ENCODE assay signal across 19 cellular contexts in genomic region chr1:34696230-34696629, GRCh38. TPM values are rescaled to one million over a fixed set of nuclear protein-coding genes. Genes with fewer than 3 reads are reported as not detected.
A peak's percentile ranks its signal among the peaks of the same experiment; 100 is the strongest.
DNase-seq lines count a peak whose midpoint lies in the region; ATAC-seq and TF ChIP-seq lines count a peak whose summit lies in the region.
"Had no signal": no experiment of that assay in that cellular context is flagged by ENCODE, and none has a peak within 500 bp of the region (broad histone marks: within the 10 kb centered on the region; RNA-seq: fewer than 3 reads in every experiment).

No MANE protein-coding gene starts in this region.

- no peaks in the 10 kb centered on the region for H3K36me3 ChIP-seq in Caco-2 (ENCODE audit: control insufficient read depth, insufficient read depth, low read length)

- H3K27me3 ChIP-seq in foreskin keratinocyte (no peaks in the 10 kb centered on the region), Caco-2 (replicated peaks; ENCODE audit: control insufficient read depth, insufficient read depth, low read length) (no peaks in the 10 kb centered on the region)
- H3K27me3 ChIP-seq: hepatocyte had no signal

- CTCF ChIA-PET in Caco-2 (lab: Charles Lee): interaction anchor here (1.0 kb wide), 1 partner anchor 46 kb away, joined by 3 read pairs; no protein-coding TSS in a partner anchor

- peak; percentile 29 for DNase-seq in AG08395 (ENCODE audit: low spot score)
- peak; percentile 54 for DNase-seq in RKO (ENCODE audit: low spot score)
- peak; percentile 48 to 66 for DNase-seq in foreskin keratinocyte
- no peak for DNase-seq in T-helper 17 cell
- no peak for DNase-seq in Caco-2
- DNase-seq: activated CD4-positive, alpha-beta T cell treated with anti-CD3 and anti-CD28 coated beads for 36 hours; cerebellar nuclear complex; left ventricle myocardium superior; naive B cell; NCI-H1048; retina; stimulated activated CD8-positive, alpha-beta memory T cell treated with anti-CD3 and anti-CD28 coated beads, Interleukin-4, amount 100 ng/mL, for 48 hours had no signal

- H3K27ac Mint-ChIP-seq in T-helper 17 cell (no peak overlapping the region), Caco-2 (ENCODE audit: unreplicated experiment) (no peak overlapping the region)
- H3K27ac Mint-ChIP-seq: activated CD4-positive, alpha-beta T cell treated with anti-CD3 and anti-CD28 coated beads for 36 hours; CD14-positive monocyte; naive B cell; T-helper 1 cell treated with Interleukin-12 subunit alpha and Interleukin-12 subunit beta and Interleukin-4 antibody, amounts not matched to agents 30 μg/mL and 1 μg/mL, for 36 hours had no signal

- ATAC-seq in foreskin keratinocyte (peak; percentile 85), T-helper 17 cell (no peak), GM18868 (IDR thresholded peaks at IDR 0.05; ENCODE audit: unreplicated experiment) (no peak), GM18873 (IDR thresholded peaks at IDR 0.05; ENCODE audit: low FRiP score, unreplicated experiment) (no peak)
- ATAC-seq: activated CD4-positive, alpha-beta T cell treated with anti-CD3 and anti-CD28 coated beads for 36 hours; left ventricle myocardium superior had no signal

- no peak overlapping the region for H3K27ac ChIP-seq in foreskin keratinocyte
- H3K27ac ChIP-seq: hepatocyte had no signal

- H3K4me3 ChIP-seq in Caco-2 (ENCODE audit: low read depth, low read length): no peak overlapping the region
- H3K4me3 ChIP-seq: hepatocyte had no signal

- H3K9me3 ChIP-seq in T-helper 17 cell (ENCODE audit: control insufficient read depth, low read length, poor library complexity, severe bottlenecking) (no peaks in the 10 kb centered on the region), Caco-2 (no peaks in the 10 kb centered on the region)

- intact Hi-C loops in Caco-2 (cut with micrococcal nuclease; ENCODE audit: unreplicated experiment): no loop called here

- H3K4me1 Mint-ChIP-seq in T-helper 17 cell (no peaks in the 10 kb centered on the region), Caco-2 (ENCODE audit: low read depth, unreplicated experiment) (peaks cover 5% of the 10 kb centered on the region)
- H3K4me1 Mint-ChIP-seq: activated CD4-positive, alpha-beta T cell treated with anti-CD3 and anti-CD28 coated beads for 36 hours; CD14-positive monocyte; naive B cell had no signal

- H3K4me3 Mint-ChIP-seq in T-helper 17 cell (no peak overlapping the region), Caco-2 (ENCODE audit: unreplicated experiment) (no peak overlapping the region)
- H3K4me3 Mint-ChIP-seq: activated CD4-positive, alpha-beta T cell treated with anti-CD3 and anti-CD28 coated beads for 36 hours; CD14-positive monocyte; naive B cell; T-helper 1 cell treated with Interleukin-12 subunit alpha and Interleukin-12 subunit beta and Interleukin-4 antibody, amounts not matched to agents 30 μg/mL and 1 μg/mL, for 36 hours had no signal

- H3K36me3 Mint-ChIP-seq in T-helper 17 cell (ENCODE audit: low read depth): no peaks in the 10 kb centered on the region
- no peaks in the 10 kb centered on the region for H3K36me3 Mint-ChIP-seq in Caco-2 (ENCODE audit: insufficient read depth, unreplicated experiment)
- H3K36me3 Mint-ChIP-seq: CD14-positive monocyte, naive B cell had no signal

- no peaks in the 10 kb centered on the region for H3K9me3 Mint-ChIP-seq in Caco-2 (ENCODE audit: unreplicated experiment)
- H3K9me3 Mint-ChIP-seq: T-helper 1 cell treated with Interleukin-12 subunit alpha and Interleukin-12 subunit beta and Interleukin-4 antibody, amounts not matched to agents 30 μg/mL and 1 μg/mL, for 36 hours had no signal

- BruUV-seq in Caco-2 (replicated peaks; lab: Mats Ljungman, UMichigan): no TSS peak

- peak; percentile 28 for TF ChIP-seq CTCF in GM12873 (IDR thresholded peaks at IDR 0.05; ENCODE audit: insufficient read depth, low read depth, low read length, missing control alignments)
- peak; percentile 40 for TF ChIP-seq CTCF in foreskin keratinocyte (conservative IDR thresholded peaks at IDR 0.05)
- no peak for TF ChIP-seq CTCF in Caco-2 (IDR thresholded peaks at IDR 0.05; ENCODE audit: insufficient read depth in 1 of 2, low read depth in 1 of 2, low read length in 1 of 2, severe bottlenecking in 1 of 2, unreplicated experiment in 1 of 2)

- H3K4me1 ChIP-seq in foreskin keratinocyte: no peaks in the 10 kb centered on the region
- H3K4me1 ChIP-seq in Caco-2: no peaks in the 10 kb centered on the region

- POLR2A ChIA-PET in Caco-2 (lab: Charles Lee): no interaction called here

- peaks cover 51% of the 10 kb centered on the region for H3K27me3 Mint-ChIP-seq in T-helper 17 cell
- peaks cover 6% of the 10 kb centered on the region for H3K27me3 Mint-ChIP-seq in Caco-2 (ENCODE audit: insufficient read depth, unreplicated experiment)

RNA-seq across cellular contexts. Expression of gene GJB5, which starts 58.6 kb away (rescaled TPM):
- 119 and 146 TPM in 2 replicates for total RNA-seq in foreskin keratinocyte
- polyA plus RNA-seq in foreskin keratinocyte: 141 and 181 TPM in 2 replicates
- total RNA-seq in T-helper 17 cell: not detected
- not detected in 2 replicates for total RNA-seq in Caco-2 (2022)
- total RNA-seq: activated CD4-positive, alpha-beta T cell treated with anti-CD3 and anti-CD28 coated beads for 36 hours; HT-29; left ventricle myocardium superior had no signal

Comparison
In these comparisons a context has a peak if more than half of its experiments do, and no peak if none do; other contexts are left out.
1. DNase-seq: peak in AG08395 (single experiment), RKO (single experiment) and foreskin keratinocyte (2 of 2); none in T-helper 17 cell (0 of 3) and Caco-2 (0 of 2).
2. CTCF ChIP-seq: peak in GM12873 (single experiment) and foreskin keratinocyte (single experiment); none in Caco-2 (0 of 2).
3. RNA of gene GJB5, which starts 58.6 kb away (total RNA-seq): 119 to 146 TPM in foreskin keratinocyte; not detected in T-helper 17 cell and not detected in Caco-2; every median in the first group is over 100 times any median in the second.